1 cellular context compared by ENCODE assay signal in the genomic region with DNA sequence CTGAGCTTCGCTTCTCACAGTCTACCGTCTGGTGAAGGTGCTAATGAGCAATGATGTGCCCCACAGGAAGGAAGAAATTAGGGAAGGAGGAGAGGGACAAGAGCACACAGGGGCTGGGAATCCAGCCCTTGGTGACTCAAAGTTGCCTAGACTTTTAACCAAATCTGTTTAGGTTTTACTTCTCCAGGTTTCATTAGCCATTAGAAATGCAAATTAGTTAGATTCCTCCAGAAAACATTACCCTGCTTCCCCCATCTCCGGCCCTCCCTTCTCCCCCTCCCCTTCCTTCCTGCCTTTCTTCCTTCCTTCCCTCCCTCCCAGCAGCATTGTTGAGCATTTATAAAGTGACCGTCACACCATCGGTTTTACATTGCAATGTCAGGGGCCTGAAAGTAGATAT.
TF ChIP-seq lines count a peak whose summit lies in the region.

No MANE protein-coding gene starts in this region.

TF ChIP-seq in GM23338, 12 proteins besides CTCF, POLR2A, EP300 and RAD21 (continued from another document):
- TF ChIP-seq, protein P1, sequence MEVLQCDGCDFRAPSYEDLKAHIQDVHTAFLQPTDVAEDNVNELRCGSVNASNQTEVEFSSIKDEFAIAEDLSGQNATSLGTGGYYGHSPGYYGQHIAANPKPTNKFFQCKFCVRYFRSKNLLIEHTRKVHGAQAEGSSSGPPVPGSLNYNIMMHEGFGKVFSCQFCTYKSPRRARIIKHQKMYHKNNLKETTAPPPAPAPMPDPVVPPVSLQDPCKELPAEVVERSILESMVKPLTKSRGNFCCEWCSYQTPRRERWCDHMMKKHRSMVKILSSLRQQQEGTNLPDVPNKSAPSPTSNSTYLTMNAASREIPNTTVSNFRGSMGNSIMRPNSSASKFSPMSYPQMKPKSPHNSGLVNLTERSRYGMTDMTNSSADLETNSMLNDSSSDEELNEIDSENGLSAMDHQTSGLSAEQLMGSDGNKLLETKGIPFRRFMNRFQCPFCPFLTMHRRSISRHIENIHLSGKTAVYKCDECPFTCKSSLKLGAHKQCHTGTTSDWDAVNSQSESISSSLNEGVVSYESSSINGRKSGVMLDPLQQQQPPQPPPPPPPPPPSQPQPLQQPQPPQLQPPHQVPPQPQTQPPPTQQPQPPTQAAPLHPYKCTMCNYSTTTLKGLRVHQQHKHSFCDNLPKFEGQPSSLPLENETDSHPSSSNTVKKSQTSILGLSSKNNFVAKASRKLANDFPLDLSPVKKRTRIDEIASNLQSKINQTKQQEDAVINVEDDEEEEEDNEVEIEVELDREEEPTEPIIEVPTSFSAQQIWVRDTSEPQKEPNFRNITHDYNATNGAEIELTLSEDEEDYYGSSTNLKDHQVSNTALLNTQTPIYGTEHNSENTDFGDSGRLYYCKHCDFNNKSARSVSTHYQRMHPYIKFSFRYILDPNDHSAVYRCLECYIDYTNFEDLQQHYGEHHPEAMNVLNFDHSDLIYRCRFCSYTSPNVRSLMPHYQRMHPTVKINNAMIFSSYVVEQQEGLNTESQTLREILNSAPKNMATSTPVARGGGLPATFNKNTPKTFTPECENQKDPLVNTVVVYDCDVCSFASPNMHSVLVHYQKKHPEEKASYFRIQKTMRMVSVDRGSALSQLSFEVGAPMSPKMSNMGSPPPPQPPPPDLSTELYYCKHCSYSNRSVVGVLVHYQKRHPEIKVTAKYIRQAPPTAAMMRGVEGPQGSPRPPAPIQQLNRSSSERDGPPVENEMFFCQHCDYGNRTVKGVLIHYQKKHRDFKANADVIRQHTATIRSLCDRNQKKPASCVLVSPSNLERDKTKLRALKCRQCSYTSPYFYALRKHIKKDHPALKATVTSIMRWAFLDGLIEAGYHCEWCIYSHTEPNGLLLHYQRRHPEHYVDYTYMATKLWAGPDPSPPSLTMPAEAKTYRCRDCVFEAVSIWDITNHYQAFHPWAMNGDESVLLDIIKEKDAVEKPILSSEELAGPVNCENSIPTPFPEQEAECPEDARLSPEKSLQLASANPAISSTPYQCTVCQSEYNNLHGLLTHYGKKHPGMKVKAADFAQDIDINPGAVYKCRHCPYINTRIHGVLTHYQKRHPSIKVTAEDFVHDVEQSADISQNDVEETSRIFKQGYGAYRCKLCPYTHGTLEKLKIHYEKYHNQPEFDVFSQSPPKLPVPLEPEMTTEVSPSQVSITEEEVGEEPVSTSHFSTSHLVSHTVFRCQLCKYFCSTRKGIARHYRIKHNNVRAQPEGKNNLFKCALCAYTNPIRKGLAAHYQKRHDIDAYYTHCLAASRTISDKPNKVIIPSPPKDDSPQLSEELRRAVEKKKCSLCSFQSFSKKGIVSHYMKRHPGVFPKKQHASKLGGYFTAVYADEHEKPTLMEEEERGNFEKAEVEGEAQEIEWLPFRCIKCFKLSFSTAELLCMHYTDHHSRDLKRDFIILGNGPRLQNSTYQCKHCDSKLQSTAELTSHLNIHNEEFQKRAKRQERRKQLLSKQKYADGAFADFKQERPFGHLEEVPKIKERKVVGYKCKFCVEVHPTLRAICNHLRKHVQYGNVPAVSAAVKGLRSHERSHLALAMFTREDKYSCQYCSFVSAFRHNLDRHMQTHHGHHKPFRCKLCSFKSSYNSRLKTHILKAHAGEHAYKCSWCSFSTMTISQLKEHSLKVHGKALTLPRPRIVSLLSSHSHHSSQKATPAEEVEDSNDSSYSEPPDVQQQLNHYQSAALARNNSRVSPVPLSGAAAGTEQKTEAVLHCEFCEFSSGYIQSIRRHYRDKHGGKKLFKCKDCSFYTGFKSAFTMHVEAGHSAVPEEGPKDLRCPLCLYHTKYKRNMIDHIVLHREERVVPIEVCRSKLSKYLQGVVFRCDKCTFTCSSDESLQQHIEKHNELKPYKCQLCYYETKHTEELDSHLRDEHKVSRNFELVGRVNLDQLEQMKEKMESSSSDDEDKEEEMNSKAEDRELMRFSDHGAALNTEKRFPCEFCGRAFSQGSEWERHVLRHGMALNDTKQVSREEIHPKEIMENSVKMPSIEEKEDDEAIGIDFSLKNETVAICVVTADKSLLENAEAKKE (CRISPR knock-in tag; IDR thresholded peaks at IDR 0.05): no peak
- TF ChIP-seq, protein P2, sequence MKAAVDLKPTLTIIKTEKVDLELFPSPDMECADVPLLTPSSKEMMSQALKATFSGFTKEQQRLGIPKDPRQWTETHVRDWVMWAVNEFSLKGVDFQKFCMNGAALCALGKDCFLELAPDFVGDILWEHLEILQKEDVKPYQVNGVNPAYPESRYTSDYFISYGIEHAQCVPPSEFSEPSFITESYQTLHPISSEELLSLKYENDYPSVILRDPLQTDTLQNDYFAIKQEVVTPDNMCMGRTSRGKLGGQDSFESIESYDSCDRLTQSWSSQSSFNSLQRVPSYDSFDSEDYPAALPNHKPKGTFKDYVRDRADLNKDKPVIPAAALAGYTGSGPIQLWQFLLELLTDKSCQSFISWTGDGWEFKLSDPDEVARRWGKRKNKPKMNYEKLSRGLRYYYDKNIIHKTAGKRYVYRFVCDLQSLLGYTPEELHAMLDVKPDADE (IDR thresholded peaks at IDR 0.05): no peak
- TF ChIP-seq, protein P3, sequence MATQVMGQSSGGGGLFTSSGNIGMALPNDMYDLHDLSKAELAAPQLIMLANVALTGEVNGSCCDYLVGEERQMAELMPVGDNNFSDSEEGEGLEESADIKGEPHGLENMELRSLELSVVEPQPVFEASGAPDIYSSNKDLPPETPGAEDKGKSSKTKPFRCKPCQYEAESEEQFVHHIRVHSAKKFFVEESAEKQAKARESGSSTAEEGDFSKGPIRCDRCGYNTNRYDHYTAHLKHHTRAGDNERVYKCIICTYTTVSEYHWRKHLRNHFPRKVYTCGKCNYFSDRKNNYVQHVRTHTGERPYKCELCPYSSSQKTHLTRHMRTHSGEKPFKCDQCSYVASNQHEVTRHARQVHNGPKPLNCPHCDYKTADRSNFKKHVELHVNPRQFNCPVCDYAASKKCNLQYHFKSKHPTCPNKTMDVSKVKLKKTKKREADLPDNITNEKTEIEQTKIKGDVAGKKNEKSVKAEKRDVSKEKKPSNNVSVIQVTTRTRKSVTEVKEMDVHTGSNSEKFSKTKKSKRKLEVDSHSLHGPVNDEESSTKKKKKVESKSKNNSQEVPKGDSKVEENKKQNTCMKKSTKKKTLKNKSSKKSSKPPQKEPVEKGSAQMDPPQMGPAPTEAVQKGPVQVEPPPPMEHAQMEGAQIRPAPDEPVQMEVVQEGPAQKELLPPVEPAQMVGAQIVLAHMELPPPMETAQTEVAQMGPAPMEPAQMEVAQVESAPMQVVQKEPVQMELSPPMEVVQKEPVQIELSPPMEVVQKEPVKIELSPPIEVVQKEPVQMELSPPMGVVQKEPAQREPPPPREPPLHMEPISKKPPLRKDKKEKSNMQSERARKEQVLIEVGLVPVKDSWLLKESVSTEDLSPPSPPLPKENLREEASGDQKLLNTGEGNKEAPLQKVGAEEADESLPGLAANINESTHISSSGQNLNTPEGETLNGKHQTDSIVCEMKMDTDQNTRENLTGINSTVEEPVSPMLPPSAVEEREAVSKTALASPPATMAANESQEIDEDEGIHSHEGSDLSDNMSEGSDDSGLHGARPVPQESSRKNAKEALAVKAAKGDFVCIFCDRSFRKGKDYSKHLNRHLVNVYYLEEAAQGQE (IDR thresholded peaks at IDR 0.05; ENCODE audit: unreplicated experiment): no peak
- no peak for TF ChIP-seq CREB1 (CRISPR knock-in tag; IDR thresholded peaks at IDR 0.05; ENCODE audit: low read depth)
- TF ChIP-seq STAT1 (IDR thresholded peaks at IDR 0.05; ENCODE audit: unreplicated experiment): no peak
